Comparison of ENCODE assay signal across 8 cellular contexts in genomic region chr2:25822190-25823117, GRCh38.
DNase-seq lines count a peak whose midpoint lies in the region; ATAC-seq lines count a peak whose summit lies in the region.

No MANE protein-coding gene starts in this region.

- peak overlapping the region; percentile 52; the same call in 1 of the 2 replicates for H3K4me3 ChIP-seq in GM08714 (ENCODE audit: low read length)

- H3K4me1 Mint-ChIP-seq in memory B cell, result peaks cover 26% of the 10 kb centered on the region

- H3K9me3 Mint-ChIP-seq in memory B cell, result no peaks in the 10 kb centered on the region

- DNase-seq in activated CD4-positive, alpha-beta T cell treated with anti-CD3 and anti-CD28 coated beads for 48 hours, result peak; percentile 81
- DNase-seq in central memory CD4-positive, alpha-beta T cell, result peak; percentile 68
- DNase-seq in memory B cell (ENCODE audit: low spot score in 2 of 2) (peak; percentile 51 to 53), MV-4-11 (lab: John Stamatoyannopoulos, UW) (no peak), NCI-H2196 treated with DMSO at 0.1 percent for 48 hours (lab: John Stamatoyannopoulos, UW; ENCODE audit: unreplicated experiment) (no peak)
- peak; percentile 58 for DNase-seq in stimulated activated CD8-positive, alpha-beta memory T cell treated with anti-CD3 and anti-CD28 coated beads, Interleukin-4, amount 100 ng/mL, for 24 hours (ENCODE audit: low read depth)

- peak overlapping the region; percentile 73 for H3K4me3 Mint-ChIP-seq in memory B cell

- peak overlapping the region; percentile 28 for H3K27ac Mint-ChIP-seq in memory B cell

- ATAC-seq in memory B cell (ENCODE audit: low read depth), result peak; percentile 97
- no peak for ATAC-seq in GM21360 (IDR thresholded peaks at IDR 0.05; ENCODE audit: unreplicated experiment)

- H3K27me3 Mint-ChIP-seq in memory B cell, result no peaks in the 10 kb centered on the region

- peaks cover 2% of the 10 kb centered on the region for H3K36me3 Mint-ChIP-seq in memory B cell

Comparison
In these comparisons a context has a peak if more than half of its experiments do, and no peak if none do; other contexts are left out.
1. DNase-seq: peak in activated CD4-positive, alpha-beta T cell treated with anti-CD3 and anti-CD28 coated beads for 48 hours (single experiment), central memory CD4-positive, alpha-beta T cell (single experiment), memory B cell (2 of 2) and stimulated activated CD8-positive, alpha-beta memory T cell treated with anti-CD3 and anti-CD28 coated beads, Interleukin-4, amount 100 ng/mL, for 24 hours (single experiment); none in MV-4-11 (single experiment) and NCI-H2196 treated with DMSO at 0.1 percent for 48 hours (single experiment).